Comparison of ENCODE assay signal across 8 cellular contexts in the genomic region with DNA sequence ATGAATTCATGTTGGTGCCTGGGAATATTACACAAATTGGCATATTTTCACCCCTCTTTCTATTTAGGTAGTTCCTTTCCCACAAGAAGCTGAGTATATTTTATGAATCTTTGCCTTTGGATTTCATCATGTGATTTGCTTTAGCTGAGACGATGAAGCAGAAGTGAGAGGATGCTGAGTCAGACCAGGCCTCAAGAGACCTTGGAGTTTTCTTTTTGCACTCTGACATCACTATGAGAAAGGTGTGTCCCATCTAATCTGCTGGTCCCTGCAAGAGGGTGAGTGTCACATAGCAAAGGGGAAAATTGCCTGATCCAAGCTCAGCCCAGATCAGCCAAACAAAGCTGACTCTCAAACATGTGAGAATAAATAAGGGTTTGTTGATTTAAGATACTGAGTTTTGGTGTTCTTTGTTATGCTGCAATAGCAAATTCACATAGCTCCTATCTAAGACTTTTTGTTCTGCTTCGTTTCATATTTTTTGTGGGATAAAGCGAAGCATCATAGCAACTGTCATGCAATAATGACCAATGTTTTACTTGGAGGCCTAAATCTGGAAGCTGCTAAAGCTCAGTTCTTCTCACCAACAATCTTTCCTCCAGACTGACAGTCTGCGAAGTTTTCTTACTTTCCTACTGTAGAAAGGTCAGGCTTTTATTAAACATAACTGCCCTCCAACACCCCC.
DNase-seq lines count a peak whose midpoint lies in the region; ATAC-seq, FAIRE-seq and TF ChIP-seq lines count a peak whose summit lies in the region.
"Had no signal": no experiment of that assay in that cellular context is flagged by ENCODE, and none has a peak within 500 bp of the region (broad histone marks: within the 10 kb centered on the region; RNA-seq: fewer than 3 reads in every experiment).

No MANE protein-coding gene starts in this region.

- no peaks in the 10 kb centered on the region for H3K27me3 ChIP-seq in bronchial epithelial cell (ENCODE audit: control insufficient read depth, insufficient read depth, low read length)

- no peaks in the 10 kb centered on the region for H3K36me3 ChIP-seq in bronchial epithelial cell (ENCODE audit: control insufficient read depth, insufficient read depth, low read length)

- H3K4me3 ChIP-seq in bronchial epithelial cell (ENCODE audit: low read depth, low read length) = no peak overlapping the region

- TF ChIP-seq CTCF in bronchial epithelial cell (IDR thresholded peaks at IDR 0.05; ENCODE audit: insufficient read depth, low read length, severe bottlenecking) = no peak

- peak; percentile 50 for ATAC-seq in GM21576 (IDR thresholded peaks at IDR 0.05; ENCODE audit: unreplicated experiment)
- peak; percentile 69 for ATAC-seq in HG03378 (IDR thresholded peaks at IDR 0.05; ENCODE audit: unreplicated experiment)
- no peak for ATAC-seq in GM19035 (IDR thresholded peaks at IDR 0.05; ENCODE audit: unreplicated experiment)

- DNase-seq in bronchial epithelial cell (ENCODE audit: low read depth) (peak; percentile 81), renal cortical epithelial cell (ENCODE audit: low read depth) (peak; percentile 38), islet precursor cell (no peak), NCI-H2171 (lab: John Stamatoyannopoulos, UW) (no peak)
- DNase-seq: dermis blood vessel endothelial cell had no signal

- FAIRE-seq in bronchial epithelial cell (lab: Jason Lieb, UNC) = peak; percentile 72

Comparison
In these comparisons a context has a peak if more than half of its experiments do, and no peak if none do; other contexts are left out.
1. DNase-seq: peak in bronchial epithelial cell (single experiment) and renal cortical epithelial cell (single experiment); none in islet precursor cell (single experiment) and NCI-H2171 (single experiment).